8 cellular contexts compared by ENCODE assay signal in the genomic region with DNA sequence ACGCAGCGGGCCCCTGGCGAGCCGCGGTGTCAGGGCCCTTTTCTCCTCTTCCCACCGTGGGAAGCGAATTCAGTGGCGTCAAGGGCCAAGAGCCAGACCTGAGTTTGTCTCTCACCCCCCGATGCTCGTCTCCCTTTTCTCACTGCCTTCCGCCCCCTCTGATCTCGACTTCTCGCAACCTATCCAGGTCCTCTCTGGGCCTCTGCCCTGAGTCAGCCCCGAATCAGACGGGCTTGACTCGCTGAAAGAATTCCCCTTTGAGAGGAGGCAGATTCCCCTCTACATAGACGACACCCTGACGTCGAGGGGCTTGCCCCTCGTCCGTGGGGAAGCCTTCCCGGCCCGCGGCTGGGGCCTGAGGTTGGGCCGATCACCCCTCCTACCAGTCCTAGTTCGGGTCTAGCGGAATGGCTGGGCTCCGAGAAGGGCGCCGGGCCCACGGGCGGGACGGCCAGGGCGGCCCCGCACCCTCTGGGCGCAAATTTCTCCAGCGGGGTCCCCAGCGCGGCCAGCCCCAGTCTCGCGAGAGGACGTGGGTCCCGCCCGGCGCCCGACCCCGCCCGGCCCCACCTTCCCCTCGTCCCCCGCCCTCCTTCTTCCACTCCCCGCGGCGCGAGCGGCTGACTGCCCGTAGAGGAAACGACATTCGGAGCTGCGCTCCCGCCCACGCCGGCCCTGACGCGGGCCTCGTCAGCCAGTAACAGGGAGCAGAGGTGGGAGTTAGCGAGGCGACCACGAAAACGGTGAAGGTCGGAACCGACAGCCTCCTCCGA. TPM values are rescaled to one million over a fixed set of nuclear protein-coding genes. Genes with fewer than 3 reads are reported as not detected.
DNase-seq lines count a peak whose midpoint lies in the region; ATAC-seq and TF ChIP-seq lines count a peak whose summit lies in the region.

A gene with protein sequence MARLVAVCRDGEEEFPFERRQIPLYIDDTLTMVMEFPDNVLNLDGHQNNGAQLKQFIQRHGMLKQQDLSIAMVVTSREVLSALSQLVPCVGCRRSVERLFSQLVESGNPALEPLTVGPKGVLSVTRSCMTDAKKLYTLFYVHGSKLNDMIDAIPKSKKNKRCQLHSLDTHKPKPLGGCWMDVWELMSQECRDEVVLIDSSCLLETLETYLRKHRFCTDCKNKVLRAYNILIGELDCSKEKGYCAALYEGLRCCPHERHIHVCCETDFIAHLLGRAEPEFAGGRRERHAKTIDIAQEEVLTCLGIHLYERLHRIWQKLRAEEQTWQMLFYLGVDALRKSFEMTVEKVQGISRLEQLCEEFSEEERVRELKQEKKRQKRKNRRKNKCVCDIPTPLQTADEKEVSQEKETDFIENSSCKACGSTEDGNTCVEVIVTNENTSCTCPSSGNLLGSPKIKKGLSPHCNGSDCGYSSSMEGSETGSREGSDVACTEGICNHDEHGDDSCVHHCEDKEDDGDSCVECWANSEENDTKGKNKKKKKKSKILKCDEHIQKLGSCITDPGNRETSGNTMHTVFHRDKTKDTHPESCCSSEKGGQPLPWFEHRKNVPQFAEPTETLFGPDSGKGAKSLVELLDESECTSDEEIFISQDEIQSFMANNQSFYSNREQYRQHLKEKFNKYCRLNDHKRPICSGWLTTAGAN (plus strand): TSS at position 600 of the 773 bp plus-strand sequence. CDS start 806 bp downstream, outside the sequence.

- H3K4me1 ChIP-seq in psoas muscle, result peaks cover 41% of the 10 kb centered on the region

- ATAC-seq in GM18498 (IDR thresholded peaks at IDR 0.05; ENCODE audit: unreplicated experiment) (peak; percentile 58), HG02943 (IDR thresholded peaks at IDR 0.05; ENCODE audit: low read depth, unreplicated experiment) (peak; percentile 43), left ventricle myocardium superior (peak; percentile 92), psoas muscle (peak; percentile 85 to 88 (median 86))

- peak within 1 kb of the TSS; percentile 95 for H3K27ac ChIP-seq in angular gyrus (ENCODE audit: low read depth, low read length)
- peak within 1 kb of the TSS; percentile 100 for H3K27ac ChIP-seq in psoas muscle

- DNase-seq in NCI-H1930 (lab: John Stamatoyannopoulos, UW) (peak; percentile 92 to 95), left ventricle myocardium superior (peak; percentile 96), psoas muscle (peak; percentile 95), ureter (ENCODE audit: low spot score) (peak; percentile 94)

- H3K4me3 ChIP-seq in psoas muscle, result peak within 1 kb of the TSS; percentile 88

- no peaks in the 10 kb centered on the region for H3K9me3 ChIP-seq in psoas muscle

- no peaks in the 10 kb centered on the region for H3K27me3 ChIP-seq in psoas muscle (ENCODE audit: insufficient read depth in 3 of 3, low read length in 2 of 3)

- H3K36me3 ChIP-seq in psoas muscle (ENCODE audit: insufficient read depth in 1 of 2, low read depth in 1 of 2), result peaks cover 2 to 18% of the 10 kb centered on the region in 2 donors

- no peak for TF ChIP-seq CTCF in psoas muscle (IDR thresholded peaks at IDR 0.05)

- WGBS in psoas muscle, 3 donors, result 0 to 1% (median 0%) methylated on average over 58 to 72 of the region's 72 CpGs

- intact Hi-C loops in T-helper 2 cell treated with Interferon-gamma antibody and Interleukin-4, amounts not matched to agents 100 ng/mL and 5 ng/mL, for 36 hours (cut with micrococcal nuclease), result loop anchor here (1.0 to 10.0 kb wide), 5 partner anchors 9 to 1060 kb away; a partner anchor contains a TSS
- intact Hi-C loops in left ventricle myocardium superior (cut with micrococcal nuclease), result no loop called here
- intact Hi-C loops in psoas muscle (cut with DNase I), result no loop called here

RNA-seq across cellular contexts. Expression of the gene that starts here (rescaled TPM):
- total RNA-seq in T-helper 2 cell treated with Interferon-gamma antibody and Interleukin-4, amounts not matched to agents 100 ng/mL and 5 ng/mL, for 36 hours, result 108 and 115 TPM in 2 replicates
- total RNA-seq in left ventricle myocardium superior, result 41.8 TPM
- total RNA-seq in psoas muscle, result 10 to 100 TPM; 35.6 to 54.4 (median 39.7) TPM
- 10 to 100 TPM; 29.2 to 44.6 (median 40.0) TPM for polyA plus RNA-seq in psoas muscle
- total RNA-seq in ureter, result 109 TPM

Comparison
In these comparisons a context has a peak if more than half of its experiments do, and no peak if none do; other contexts are left out.
1. Peak in every context shown above with its lines: DNase-seq, ATAC-seq, H3K4me3 ChIP-seq and H3K27ac ChIP-seq.